8 cellular contexts compared by ENCODE assay signal in the genomic region with DNA sequence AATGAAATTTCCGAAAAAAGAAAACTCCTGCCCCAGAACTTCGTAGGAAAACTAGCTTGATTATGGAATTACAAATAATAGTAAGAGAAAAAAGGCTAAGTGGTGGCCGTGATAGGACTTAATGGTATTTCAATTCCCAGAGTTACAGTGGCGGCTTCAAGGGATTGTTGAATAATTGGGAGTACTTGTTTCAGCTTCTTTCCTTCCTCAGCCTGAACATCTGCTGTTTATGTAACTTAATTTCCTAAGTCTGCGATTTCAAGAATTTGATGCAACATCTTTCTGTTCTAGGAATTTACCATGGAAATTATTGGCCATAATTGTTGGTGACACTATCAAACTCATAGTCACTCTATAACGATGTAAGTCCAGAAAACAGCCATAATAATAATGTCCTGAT. TPM values are rescaled to one million over a fixed set of nuclear protein-coding genes. Genes with fewer than 3 reads are reported as not detected.
DNase-seq lines count a peak whose midpoint lies in the region; ATAC-seq and TF ChIP-seq lines count a peak whose summit lies in the region.

No MANE protein-coding gene starts in this region.

- H3K4me2 ChIP-seq in neural progenitor cell, result peak overlapping the region; percentile 97

- DNase-seq in CD8-positive, alpha-beta T cell, result no peak
- DNase-seq in NCI-H69 (lab: John Stamatoyannopoulos, UW) (peak; percentile 42), neural progenitor cell (ENCODE audit: low spot score) (no peak), NCI-H1092 treated with DMSO at 0.1 percent for 48 hours (lab: John Stamatoyannopoulos, UW) (no peak), AML-193 (lab: John Stamatoyannopoulos, UW) (no peak)
- DNase-seq in stimulated activated naive CD4-positive, alpha-beta T cell (lab: John Stamatoyannopoulos, UW), result no peak
- no peak for DNase-seq in activated CD4-positive, CD25-positive, alpha-beta regulatory T cell (lab: John Stamatoyannopoulos, UW)

- H3K4me1 Mint-ChIP-seq in CD8-positive, alpha-beta T cell (ENCODE audit: low read depth), result peaks cover 46% of the 10 kb centered on the region
- H3K4me1 Mint-ChIP-seq in neural progenitor cell, result peaks cover 17% of the 10 kb centered on the region

- CTCF ChIA-PET in CD8-positive, alpha-beta T cell (lab: Charles Lee), result interaction anchor here (1.3 kb wide), 1 partner anchor 112 kb away, joined by 3 read pairs; no protein-coding TSS in a partner anchor

- H3F3A ChIP-seq in neural progenitor cell (ENCODE audit: low read depth), result peaks cover 3% of the 10 kb centered on the region

- no peaks in the 10 kb centered on the region for H3K9me3 ChIP-seq in CD8-positive, alpha-beta T cell (ENCODE audit: low read length)
- H3K9me3 ChIP-seq in endocrine pancreas (ENCODE audit: control insufficient read depth, low read length) (no peaks in the 10 kb centered on the region), neural progenitor cell (ENCODE audit: low read depth) (no peaks in the 10 kb centered on the region)

- no peak for ATAC-seq in CD8-positive, alpha-beta T cell

- POLR2A ChIA-PET in CD8-positive, alpha-beta T cell (lab: Charles Lee), result interaction anchor here (1.0 kb wide), 2 partner anchors 12 to 151 kb away, joined by 3 read pairs; a partner anchor contains a TSS

- H3K9ac ChIP-seq in endocrine pancreas (ENCODE audit: control insufficient read depth, insufficient read depth, low read length), result peak overlapping the region; percentile 99
- H3K9ac ChIP-seq in neural progenitor cell, result peak overlapping the region; percentile 94

- peak overlapping the region; percentile 99 for H3K4me3 Mint-ChIP-seq in CD8-positive, alpha-beta T cell
- peak overlapping the region; percentile 92 for H3K4me3 Mint-ChIP-seq in neural progenitor cell

- H2AFZ ChIP-seq in neural progenitor cell (replicated peaks), result peak overlapping the region; percentile 91

- peaks cover 22% of the 10 kb centered on the region for H3K36me3 Mint-ChIP-seq in CD8-positive, alpha-beta T cell
- peaks cover 18% of the 10 kb centered on the region for H3K36me3 Mint-ChIP-seq in neural progenitor cell

- peaks cover 65% of the 10 kb centered on the region for H3K79me2 ChIP-seq in neural progenitor cell (ENCODE audit: low read depth)

- no peaks in the 10 kb centered on the region for H3K27me3 ChIP-seq in CD8-positive, alpha-beta T cell (ENCODE audit: insufficient read depth, low read length)
- H3K27me3 ChIP-seq in endocrine pancreas (ENCODE audit: control insufficient read depth, insufficient read depth, low read length), result no peaks in the 10 kb centered on the region
- H3K27me3 ChIP-seq in neural progenitor cell, result no peaks in the 10 kb centered on the region

- intact Hi-C loops in CD8-positive, alpha-beta T cell (cut with DNase I, micrococcal nuclease), result loop anchor here (1.0 to 10.0 kb wide), 2 partner anchors 134 to 392 kb away; a partner anchor contains a TSS

- no peaks in the 10 kb centered on the region for H3K36me3 ChIP-seq in CD8-positive, alpha-beta T cell (ENCODE audit: insufficient read depth, low read length)
- H3K36me3 ChIP-seq in endocrine pancreas (ENCODE audit: control insufficient read depth, insufficient read depth, low read length) (no peaks in the 10 kb centered on the region), neural progenitor cell (no peaks in the 10 kb centered on the region)

- peak overlapping the region; percentile 95 for H3K27ac ChIP-seq in CD8-positive, alpha-beta T cell (ENCODE audit: low read depth, low read length)
- peak overlapping the region; percentile 40 for H3K27ac ChIP-seq in neural progenitor cell

- peaks cover 34% of the 10 kb centered on the region for H4K20me1 ChIP-seq in neural progenitor cell (ENCODE audit: low read depth)

- H3K27ac Mint-ChIP-seq in CD8-positive, alpha-beta T cell, result peak overlapping the region; percentile 98
- peak overlapping the region; percentile 98 for H3K27ac Mint-ChIP-seq in neural progenitor cell

- no peaks in the 10 kb centered on the region for H3K9me3 Mint-ChIP-seq in CD8-positive, alpha-beta T cell
- H3K9me3 Mint-ChIP-seq in neural progenitor cell, result peaks cover 14% of the 10 kb centered on the region

- TF ChIP-seq CTCF in CD8-positive, alpha-beta T cell (IDR thresholded peaks at IDR 0.05), result no peak
- TF ChIP-seq CTCF in neural progenitor cell (IDR thresholded peaks at IDR 0.05), result no peak

- peak overlapping the region; percentile 85 for H3K4me3 ChIP-seq in CD8-positive, alpha-beta T cell (ENCODE audit: low read depth, low read length)
- H3K4me3 ChIP-seq in endocrine pancreas (ENCODE audit: control insufficient read depth, insufficient read depth, low read length) (peak overlapping the region; percentile 89), neural progenitor cell (peak overlapping the region; percentile 96)

- H3K27me3 Mint-ChIP-seq in CD8-positive, alpha-beta T cell (ENCODE audit: low read depth), result no peaks in the 10 kb centered on the region
- H3K27me3 Mint-ChIP-seq in neural progenitor cell (ENCODE audit: insufficient read depth, low read depth), result no peaks in the 10 kb centered on the region

- H3K4me1 ChIP-seq in CD8-positive, alpha-beta T cell (ENCODE audit: insufficient read depth, low read length), result peaks cover 26% of the 10 kb centered on the region
- H3K4me1 ChIP-seq in endocrine pancreas (ENCODE audit: control insufficient read depth, insufficient read depth, low read length) (peaks cover 11% of the 10 kb centered on the region), neural progenitor cell (peaks cover 15% of the 10 kb centered on the region)

RNA-seq across cellular contexts. Expression of a gene that starts 0.7 kb away (rescaled TPM):
- 10 to 100 TPM; 19.9 to 20.1 TPM for total RNA-seq in CD8-positive, alpha-beta T cell
- total RNA-seq in neural progenitor cell (ENCODE audit: low replicate concordance), result 31.3 and 48.0 TPM in 2 replicates
